22 cellular contexts compared by ENCODE assay signal in genomic region chr10:5545011-5545410, GRCh38. TPM values are rescaled to one million over a fixed set of nuclear protein-coding genes. Genes with fewer than 3 reads are reported as not detected.
DNase-seq lines count a peak whose midpoint lies in the region; ATAC-seq and TF ChIP-seq lines count a peak whose summit lies in the region.
"Had no signal": no experiment of that assay in that cellular context is flagged by ENCODE, and none has a peak within 500 bp of the region (broad histone marks: within the 10 kb centered on the region; RNA-seq: fewer than 3 reads in every experiment).

No MANE protein-coding gene starts in this region.

- POLR2A ChIA-PET in PC-3 (lab: Charles Lee; ENCODE audit: unreplicated experiment) (no interaction called here), WTC11 (lab: Charles Lee) (no interaction called here), SK-N-SH (lab: Yijun Ruan, JAX) (no interaction called here)

- TF ChIP-seq POLR2A in suprapubic skin (IDR thresholded peaks at IDR 0.05): no peak

- no peaks in the 10 kb centered on the region for H3K9me2 ChIP-seq in PC-3 (replicated peaks; ENCODE audit: low read length)
- no peaks in the 10 kb centered on the region for H3K9me2 ChIP-seq in SK-N-SH

- TF ChIP-seq RAD21 in SK-N-SH (IDR thresholded peaks at IDR 0.05; ENCODE audit: low read length): no peak

- BruUV-seq in PC-3 (replicated peaks; lab: Mats Ljungman, UMichigan): no TSS peak

- peaks cover 32% of the 10 kb centered on the region for H3K9me3 Mint-ChIP-seq in WTC11

- intact Hi-C loops in PC-3 (cut with micrococcal nuclease): loop anchor here (5.0 kb wide), 1 partner anchor 78 kb away; no protein-coding TSS in a partner anchor
- intact Hi-C loops in lower lobe of right lung (cut with DNase I): no loop called here

- H3K9ac ChIP-seq in PC-3 (ENCODE audit: low read length): no peak overlapping the region; the same call in 1 of the 2 replicates
- no peak overlapping the region for H3K9ac ChIP-seq in SK-N-SH
- H3K9ac ChIP-seq: GM23248 had no signal

- CTCF ChIA-PET in PC-3 (lab: Charles Lee): no interaction called here
- CTCF ChIA-PET in WTC11 (lab: Charles Lee): no interaction called here
- CTCF ChIA-PET in SK-N-SH (lab: Yijun Ruan, JAX): interaction anchor here (2.3 kb wide), 1 partner anchor 78 kb away, joined by 7 read pairs; no protein-coding TSS in a partner anchor

- H3F3A ChIP-seq in PC-3 (ENCODE audit: low read length, unreplicated experiment): peaks cover 6% of the 10 kb centered on the region
- H3F3A ChIP-seq in SK-N-SH (replicated peaks; ENCODE audit: insufficient read depth): no peaks in the 10 kb centered on the region

- H3K4me1 Mint-ChIP-seq in WTC11: no peaks in the 10 kb centered on the region
- H3K4me1 Mint-ChIP-seq: CD4-positive, CD25-positive, alpha-beta regulatory T cell had no signal

- H3K79me2 ChIP-seq in PC-3 (ENCODE audit: low read length) (no peaks in the 10 kb centered on the region), SK-N-SH (ENCODE audit: insufficient read depth) (no peaks in the 10 kb centered on the region)

- H3K4me3 Mint-ChIP-seq in WTC11: no peak overlapping the region
- H3K4me3 Mint-ChIP-seq: activated T-cell treated with anti-CD3 and anti-CD28 coated beads, Interleukin-2, amount 50 U/mL, for 4 hours; CD4-positive, CD25-positive, alpha-beta regulatory T cell; stimulated activated naive CD8-positive, alpha-beta T cell treated with anti-CD3 and anti-CD28 coated beads, Interleukin-15, Interleukin-2, amounts not matched to agents 100 ng/mL and 50 ng/mL, for 24 hours had no signal

- H3K4me2 ChIP-seq in PC-3 (ENCODE audit: low read length) (peak overlapping the region; percentile 55), SK-N-SH (no peak overlapping the region)

- H3K9me3 ChIP-seq in PC-3 (ENCODE audit: low read length): no peaks in the 10 kb centered on the region
- peaks cover 8% of the 10 kb centered on the region for H3K9me3 ChIP-seq in lower lobe of right lung
- no peaks in the 10 kb centered on the region for H3K9me3 ChIP-seq in suprapubic skin
- H3K9me3 ChIP-seq in SK-N-SH: 0 out of 2 replicates have a peak, but pooled peaks cover 16% of the 10 kb centered on the region

- TF ChIP-seq CTCF in PC-3 (conservative IDR thresholded peaks at IDR 0.05; ENCODE audit: low read depth, low read length): no peak
- no peak for TF ChIP-seq CTCF in WTC11 (IDR thresholded peaks at IDR 0.05)
- no peak for TF ChIP-seq CTCF in lower lobe of right lung (IDR thresholded peaks at IDR 0.05)
- no peak for TF ChIP-seq CTCF in suprapubic skin (IDR thresholded peaks at IDR 0.05)
- TF ChIP-seq CTCF in SK-N-SH (IDR thresholded peaks at IDR 0.05): no peak

- no peak overlapping the region for H3K27ac Mint-ChIP-seq in WTC11
- H3K27ac Mint-ChIP-seq: CD4-positive, CD25-positive, alpha-beta regulatory T cell; stimulated activated naive CD8-positive, alpha-beta T cell treated with anti-CD3 and anti-CD28 coated beads, Interleukin-15, Interleukin-2, amounts not matched to agents 100 ng/mL and 50 ng/mL, for 24 hours had no signal

- ATAC-seq in PC-3: no peak
- ATAC-seq in WTC11: no peak
- ATAC-seq in lower lobe of right lung: no peak
- no peak for ATAC-seq in GM21390 (IDR thresholded peaks at IDR 0.05; ENCODE audit: unreplicated experiment)
- ATAC-seq: activated T-cell treated with anti-CD3 and anti-CD28 coated beads, Interleukin-2, amount 50 U/mL, for 4 hours had no signal

- H3K36me3 Mint-ChIP-seq in WTC11: peaks cover 16% of the 10 kb centered on the region
- H3K36me3 Mint-ChIP-seq: CD4-positive, CD25-positive, alpha-beta regulatory T cell had no signal

- H3K4me3 ChIP-seq in PC-3 (ENCODE audit: low read length) (no peak overlapping the region), lower lobe of right lung (no peak overlapping the region), suprapubic skin (no peak overlapping the region), SK-N-SH (ENCODE audit: low read depth in 2 of 2, low read length in 1 of 2) (no peak overlapping the region)
- H3K4me3 ChIP-seq: GM23248, SJSA1 had no signal

- WGBS in suprapubic skin: 89% methylated on average over 1 of the region's 1 CpG
- no CpG with 5 or more reads among the region's 1 CpG for WGBS in SK-N-SH (ENCODE audit: low lambda C conversion rate)

- TF ChIP-seq EP300 in suprapubic skin (IDR thresholded peaks at IDR 0.05): no peak
- TF ChIP-seq EP300 in SK-N-SH (IDR thresholded peaks at IDR 0.05; ENCODE audit: borderline replicate concordance in 1 of 2, low read depth in 1 of 2, low read length in 1 of 2): no peak

- H3K27me3 ChIP-seq in PC-3 (ENCODE audit: low read length) (no peaks in the 10 kb centered on the region), lower lobe of right lung (ENCODE audit: low read depth) (no peaks in the 10 kb centered on the region), suprapubic skin (no peaks in the 10 kb centered on the region), SK-N-SH (ENCODE audit: insufficient read depth) (no peaks in the 10 kb centered on the region)
- H3K27me3 ChIP-seq: SJSA1 had no signal

- no peaks in the 10 kb centered on the region for H3K27me3 Mint-ChIP-seq in WTC11 (ENCODE audit: low read depth)
- H3K27me3 Mint-ChIP-seq: stimulated activated naive CD8-positive, alpha-beta T cell treated with anti-CD3 and anti-CD28 coated beads, Interleukin-15, Interleukin-2, amounts not matched to agents 100 ng/mL and 50 ng/mL, for 24 hours had no signal

- no peak for DNase-seq in PC-3
- DNase-seq in WTC11 (ENCODE audit: low spot score): peak; percentile 2
- DNase-seq in lower lobe of right lung: peak; percentile 27
- DNase-seq in suprapubic skin (ENCODE audit: low spot score in 2 of 2): peak; percentile 36 to 61
- no peak for DNase-seq in SK-N-SH
- DNase-seq in stimulated activated naive CD4-positive, alpha-beta T cell treated with Interleukin-2 at 50 U/mL for 16 hours (lab: John Stamatoyannopoulos, UW): no peak
- DNase-seq: activated CD4-positive, alpha-beta T cell treated with anti-CD3 and anti-CD28 coated beads, Interleukin-2, amount 50 U/mL, for 1 hour; CD4-positive, CD25-positive, alpha-beta regulatory T cell; cerebellar nuclear complex; DMS79; GM23248; mesendoderm; NCI-H226; stimulated activated CD4-positive, alpha-beta T cell treated with anti-CD3 and anti-CD28 coated beads, Interleukin-12 subunit alpha, Interleukin-12 subunit beta, amount 100 ng/mL, for 4 hours; T-helper 9 cell had no signal

- H3K36me3 ChIP-seq in PC-3 (ENCODE audit: low read depth, low read length) (peaks cover 3% of the 10 kb centered on the region; the same call in 1 of the 2 replicates), lower lobe of right lung (no peaks in the 10 kb centered on the region), suprapubic skin (no peaks in the 10 kb centered on the region), SK-N-SH (replicated peaks in 1 of 2; ENCODE audit: control insufficient read depth in 1 of 2, insufficient read depth in 2 of 2, low read length in 1 of 2) (no peaks in the 10 kb centered on the region)
- H3K36me3 ChIP-seq: SJSA1 had no signal

- H2AFZ ChIP-seq in PC-3 (ENCODE audit: low read length): no peak overlapping the region
- H2AFZ ChIP-seq in SK-N-SH (ENCODE audit: low read depth): no peak overlapping the region
- H2AFZ ChIP-seq: GM23248 had no signal

- H3K4me1 ChIP-seq in PC-3 (ENCODE audit: insufficient read depth, low read length) (peaks cover 57% of the 10 kb centered on the region), lower lobe of right lung (peaks cover 45% of the 10 kb centered on the region), suprapubic skin (peaks cover 50% of the 10 kb centered on the region), SK-N-SH (ENCODE audit: control insufficient read depth in 1 of 2, insufficient read depth in 2 of 2, low read depth in 1 of 2, low read length in 1 of 2) (peaks cover 7 to 14% of the 10 kb centered on the region in 2 experiments; a peak in 1 of 4 replicates)

- H4K20me1 ChIP-seq in PC-3 (ENCODE audit: low read length): no peaks in the 10 kb centered on the region
- H4K20me1 ChIP-seq in SK-N-SH (ENCODE audit: insufficient read depth): no peaks in the 10 kb centered on the region

- H3K27ac ChIP-seq in PC-3 (ENCODE audit: low read length): peak overlapping the region; percentile 100
- H3K27ac ChIP-seq in lower lobe of right lung: peak overlapping the region; percentile 89
- H3K27ac ChIP-seq in suprapubic skin: peak overlapping the region; percentile 91
- no peak overlapping the region for H3K27ac ChIP-seq in SK-N-SH (ENCODE audit: low read depth in 2 of 2, low read length in 1 of 2)
- H3K27ac ChIP-seq: GM23248, SJSA1 had no signal

TF ChIP-seq in WTC11, 78 proteins besides CTCF, POLR2A, EP300 and RAD21 (continues in another document):
- TF ChIP-seq CREM (CRISPR knock-in tag; IDR thresholded peaks at IDR 0.05) (no peak), FOXP1 (CRISPR knock-in tag; IDR thresholded peaks at IDR 0.05; ENCODE audit: borderline replicate concordance) (no peak), ZBTB21 (CRISPR knock-in tag; IDR thresholded peaks at IDR 0.05; ENCODE audit: borderline replicate concordance) (no peak), ETV6 (CRISPR knock-in tag; IDR thresholded peaks at IDR 0.05) (no peak), ZNF416 (CRISPR knock-in tag; IDR thresholded peaks at IDR 0.05) (no peak), CREB1 (CRISPR knock-in tag; IDR thresholded peaks at IDR 0.05) (no peak), ZNF138 (CRISPR knock-in tag; conservative IDR thresholded peaks at IDR 0.05) (no peak)

TF ChIP-seq in SK-N-SH, 30 proteins besides CTCF, POLR2A, EP300 and RAD21 (continues in another document):
- no peak for TF ChIP-seq RFX5 (IDR thresholded peaks at IDR 0.05; ENCODE audit: low read length)

RNA-seq across cellular contexts. Expression of gene CALML3, which starts 20.2 kb away (rescaled TPM):
- total RNA-seq in PC-3 (2014; rRNA removed) (not detected in 2 replicates), WTC11 (2021) (not detected in 3 replicates), lower lobe of right lung (not detected), suprapubic skin (100 to 1,000 TPM in 2 of 4 donors, 10 to 100 TPM in 2; 27.4 to 296 (median 105) TPM)
- polyA plus RNA-seq in SK-N-SH (2012; rRNA removed): not detected in 2 replicates
- not detected in 2 replicates for polyA plus RNA-seq in SK-N-SH (2012; cell fraction: cytosol; rRNA removed)
- not detected in 2 replicates for polyA plus RNA-seq in SK-N-SH (2012; cell fraction: nucleus; rRNA removed)
- total RNA-seq: activated T-cell treated with anti-CD3 and anti-CD28 coated beads, Interleukin-2, amount 50 U/mL, for 4 hours; CD4-positive, CD25-positive, alpha-beta regulatory T cell; GM23248; LHCN-M2; osteocyte; SJSA1 had no signal
- polyA plus RNA-seq: CD4-positive, CD25-positive, alpha-beta regulatory T cell; GM23248 had no signal

RNA-seq across cellular contexts. Expression of gene CALML5, which starts 45.6 kb away (rescaled TPM):
- total RNA-seq in PC-3 (2014; rRNA removed) (not detected in 2 replicates), WTC11 (2021) (0.23 TPM in 1 of 3 replicates, not detected in the others), lower lobe of right lung (not detected), suprapubic skin (1,000 to 10,000 TPM in 3 of 4 donors, 100 to 1,000 TPM in 1; 429 to 3,135 (median 2,230) TPM)
- not detected in 2 replicates for polyA plus RNA-seq in SK-N-SH (2012; rRNA removed)
- polyA plus RNA-seq in SK-N-SH (2012; cell fraction: cytosol; rRNA removed): not detected in 2 replicates
- not detected in 2 replicates for polyA plus RNA-seq in SK-N-SH (2012; cell fraction: nucleus; rRNA removed)
- total RNA-seq: activated T-cell treated with anti-CD3 and anti-CD28 coated beads, Interleukin-2, amount 50 U/mL, for 4 hours; CD4-positive, CD25-positive, alpha-beta regulatory T cell; frontal cortex; GM23248; LHCN-M2; osteocyte; SJSA1 had no signal
- polyA plus RNA-seq: CD4-positive, CD25-positive, alpha-beta regulatory T cell; GM23248 had no signal

Comparison
In these comparisons a context has a peak if more than half of its experiments do, and no peak if none do; other contexts are left out.
1. DNase-seq: peak in WTC11 (single experiment), lower lobe of right lung (single experiment) and suprapubic skin (2 of 2); none in PC-3 (single experiment), SK-N-SH (single experiment) and stimulated activated naive CD4-positive, alpha-beta T cell treated with Interleukin-2 at 50 U/mL for 16 hours (single experiment).
2. H3K27ac ChIP-seq: peak in PC-3 (single experiment), lower lobe of right lung (single experiment) and suprapubic skin (single experiment); none in SK-N-SH (0 of 2).
3. RNA of gene CALML3, which starts 20.2 kb away (total RNA-seq): 27.4 to 296 TPM in suprapubic skin; not detected in WTC11, not detected in PC-3 and not detected in lower lobe of right lung (single experiment); every median in the first group is over 10 times any median in the second.
4. RNA of gene CALML5, which starts 45.6 kb away (total RNA-seq): 429 to 3,135 TPM in suprapubic skin; 0.23 TPM in WTC11, not detected in PC-3 and not detected in lower lobe of right lung (single experiment); every median in the first group is over 100 times any median in the second.